In the genomic region with DNA sequence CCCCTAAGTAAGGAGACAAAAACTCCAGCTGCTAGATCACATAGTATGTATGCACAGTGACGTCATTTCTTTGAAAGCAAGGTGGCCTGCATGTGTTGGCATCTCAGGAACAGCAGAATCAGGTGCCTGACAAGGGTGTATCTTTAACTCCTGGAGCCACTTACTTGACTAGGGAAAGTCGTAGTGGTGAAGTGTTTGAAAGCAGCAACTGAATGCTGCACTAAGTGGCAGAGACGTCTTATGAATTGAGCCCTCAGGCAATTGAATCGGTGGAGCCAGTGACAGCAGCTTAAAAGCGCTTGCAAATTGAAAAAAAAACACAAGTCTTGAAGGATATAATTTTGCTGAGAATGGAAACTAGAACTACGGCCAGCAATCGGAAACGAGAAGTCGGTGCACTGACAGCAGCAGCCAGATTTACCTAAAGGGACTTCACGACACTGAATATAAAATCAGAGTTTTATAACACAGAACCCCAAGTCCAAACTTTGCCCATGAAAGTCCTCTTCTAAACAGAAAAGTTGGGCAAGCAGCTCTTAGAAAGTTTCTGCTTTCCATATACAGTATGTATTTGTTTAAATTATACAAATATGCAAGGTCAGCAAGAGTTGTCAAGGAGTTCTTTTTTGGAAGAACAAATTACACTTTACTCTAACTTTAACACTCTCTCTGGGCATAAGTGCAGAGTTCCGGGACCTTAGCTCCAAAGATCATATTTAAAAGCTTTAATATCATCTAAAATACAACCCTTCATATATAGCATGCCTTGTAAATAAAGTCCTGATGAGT, we compare ENCODE assay signal across 8 cellular contexts. TPM values are rescaled to one million over a fixed set of nuclear protein-coding genes. Genes with fewer than 3 reads are reported as not detected.
DNase-seq lines count a peak whose midpoint lies in the region; ATAC-seq and TF ChIP-seq lines count a peak whose summit lies in the region.

No MANE protein-coding gene starts in this region.

- H3K4me1 Mint-ChIP-seq in glutamatergic neuron (ENCODE audit: low read depth, unreplicated experiment): peaks cover 6% of the 10 kb centered on the region

- H3K4me3 Mint-ChIP-seq in glutamatergic neuron (ENCODE audit: unreplicated experiment): no peak overlapping the region

- no peaks in the 10 kb centered on the region for H3K36me3 Mint-ChIP-seq in glutamatergic neuron (ENCODE audit: unreplicated experiment)

- H3K36me3 ChIP-seq in brain microvascular endothelial cell (replicated peaks): no peaks in the 10 kb centered on the region

- peaks cover 1% of the 10 kb centered on the region for H3K9me3 Mint-ChIP-seq in glutamatergic neuron (ENCODE audit: unreplicated experiment)

- H3K27ac ChIP-seq in brain microvascular endothelial cell: no peak overlapping the region

- H3K4me3 ChIP-seq in brain microvascular endothelial cell (ENCODE audit: low read depth, low read length): no peak overlapping the region

- H3K27me3 Mint-ChIP-seq in glutamatergic neuron (ENCODE audit: unreplicated experiment): no peaks in the 10 kb centered on the region

- ATAC-seq in HG02763 (IDR thresholded peaks at IDR 0.05; ENCODE audit: unreplicated experiment) (peak; percentile 29), left lobe of liver (peak; percentile 32)

- H3K27me3 ChIP-seq in brain microvascular endothelial cell (replicated peaks): no peaks in the 10 kb centered on the region

- in situ Hi-C loops in brain microvascular endothelial cell (cut with HindIII; ENCODE audit: low pct_ligation_motif_present, low sequenced_read_pairs): no loop called here

- DNase-seq in NCI-H2029 treated with DMSO at 0.1 percent for 48 hours (lab: John Stamatoyannopoulos, UW) (peak; percentile 12), NCI-H2029 (lab: John Stamatoyannopoulos, UW) (no peak), OCI-M1 (lab: John Stamatoyannopoulos, UW) (peak; percentile 71), left lobe of liver (ENCODE audit: low spot score) (no peak), glutamatergic neuron (no peak), T1000 (lab: John Stamatoyannopoulos, UW) (no peak), brain microvascular endothelial cell (no peak)

- TF ChIP-seq CTCF in glutamatergic neuron (IDR thresholded peaks at IDR 0.05; ENCODE audit: partially characterized antibody, unreplicated experiment) (no peak), brain microvascular endothelial cell (IDR thresholded peaks at IDR 0.05; ENCODE audit: low read depth, low read length, missing control alignments) (no peak)

- no peak overlapping the region for H3K27ac Mint-ChIP-seq in glutamatergic neuron (ENCODE audit: unreplicated experiment)

RNA-seq across cellular contexts. Expression of a gene that starts 1.1 kb away (rescaled TPM):
- 37.3 TPM for total RNA-seq in left lobe of liver
- total RNA-seq in glutamatergic neuron (ENCODE audit: unreplicated experiment): not detected

Comparison
In these comparisons a context has a peak if more than half of its experiments do, and no peak if none do; other contexts are left out.
1. DNase-seq: peak in NCI-H2029 treated with DMSO at 0.1 percent for 48 hours (single experiment) and OCI-M1 (single experiment); none in NCI-H2029 (single experiment), left lobe of liver (single experiment), glutamatergic neuron (single experiment), T1000 (single experiment) and brain microvascular endothelial cell (single experiment).
2. RNA of a gene that starts 1.1 kb away (total RNA-seq): 37.3 TPM in left lobe of liver (single experiment); not detected in glutamatergic neuron (single experiment); every median in the first group is over 10 times any median in the second.